ENCODE assay signal across 12 cellular contexts in genomic region chr17:78141437-78142112, GRCh38. TPM values are rescaled to one million over a fixed set of nuclear protein-coding genes. Genes with fewer than 3 reads are reported as not detected.
DNase-seq lines count a peak whose midpoint lies in the region; ATAC-seq, FAIRE-seq and TF ChIP-seq lines count a peak whose summit lies in the region.
"Had no signal": no experiment of that assay in that cellular context is flagged by ENCODE, and none has a peak within 500 bp of the region (broad histone marks: within the 10 kb centered on the region; RNA-seq: fewer than 3 reads in every experiment).

No MANE protein-coding gene starts in this region.

- no peaks in the 10 kb centered on the region for H3K36me3 ChIP-seq in PC-3 (ENCODE audit: low read depth, low read length)
- H3K36me3 ChIP-seq in kidney (ENCODE audit: control insufficient read depth in 1 of 2, insufficient read depth in 2 of 2, low read length in 2 of 2): no peaks in the 10 kb centered on the region
- H3K36me3 ChIP-seq: Peyer's patch had no signal

- H3K4me3 ChIP-seq in A549 (no peak overlapping the region), PC-3 (ENCODE audit: low read length) (peak overlapping the region; percentile 42), kidney (ENCODE audit: low read length in 2 of 2) (no peak overlapping the region)

- 0 out of 2 replicates have a peak overlapping the region, but pooled peaks have one; percentile 14 for H2AFZ ChIP-seq in PC-3 (ENCODE audit: low read length)

- no peaks in the 10 kb centered on the region for H3K79me2 ChIP-seq in PC-3 (ENCODE audit: low read length)

- H3K9me2 ChIP-seq in PC-3 (replicated peaks; ENCODE audit: low read length): no peaks in the 10 kb centered on the region

- intact Hi-C loops in PC-3 (cut with micrococcal nuclease): loop anchor here (2.0 kb wide), 1 partner anchor 27 kb away; the partner anchor contains the start of gene SYNGR2
- intact Hi-C loops in kidney (cut with DNase I): no loop called here

- POLR2A ChIA-PET in A549 (lab: Yijun Ruan, JAX): interaction anchor here (0.7 to 3.0 kb wide), 5 partner anchors 10 to 170 kb away, joined by 4 to 8 read pairs (median 5); partner anchors contain the start of genes SYNGR2 and TMC6
- POLR2A ChIA-PET in PC-3 (lab: Charles Lee; ENCODE audit: unreplicated experiment): interaction anchor here (0.7 kb wide), 1 partner anchor 100 kb away, joined by 12 read pairs; no protein-coding TSS in a partner anchor

- no peaks in the 10 kb centered on the region for H3K27me3 ChIP-seq in PC-3 (ENCODE audit: low read length)
- H3K27me3 ChIP-seq: Peyer's patch had no signal

- FAIRE-seq in A549 (lab: Jason Lieb, UNC): no peak
- no peak for FAIRE-seq in kidney (lab: Jason Lieb, UNC)
- FAIRE-seq in HTR-8/SVneo (lab: Jason Lieb, UNC): no peak

- no peak for DNase-seq in A549 (ENCODE audit: low read depth in 1 of 2, low spot score in 1 of 2)
- peak; percentile 25 for DNase-seq in PC-3
- DNase-seq in kidney: peak; percentile 84
- no peak for DNase-seq in SW480 (ENCODE audit: low spot score)
- DNase-seq in HTR-8/SVneo (ENCODE audit: insufficient read length, low spot score): no peak
- DNase-seq in SKM-1 treated with dmso at 0.1 percent for 144 hours (lab: John Stamatoyannopoulos, UW; ENCODE audit: unreplicated experiment): no peak
- DNase-seq: activated CD8-positive, alpha-beta memory T cell treated with anti-CD3 and anti-CD28 coated beads, Interleukin-2, amount 10 ng/mL, durations not matched to agents 7 days and 5 days; anterior cingulate cortex; NCI-H2171 treated with DMSO at 0.1 percent for 48 hours; psoas muscle had no signal

- TF ChIP-seq EP300 in A549 (IDR thresholded peaks at IDR 0.05): no peak

- TF ChIP-seq RAD21 in A549 (conservative IDR thresholded peaks at IDR 0.05 in 1 of 2, IDR thresholded peaks at IDR 0.05 in 1 of 2): no peak

- no peaks in the 10 kb centered on the region for H4K20me1 ChIP-seq in PC-3 (ENCODE audit: low read length)

- peak overlapping the region; percentile 72 for H3K9ac ChIP-seq in PC-3 (ENCODE audit: low read length)
- H3K9ac ChIP-seq in kidney (ENCODE audit: low read length in 2 of 2): no peak overlapping the region

- WGBS in A549 (ENCODE audit: missing lambda C conversion rate): 80% methylated on average over 20 of the region's 20 CpGs

- H3K27ac ChIP-seq in A549 (peak overlapping the region; percentile 46 to 87; a peak in 5 of 6 replicates), PC-3 (ENCODE audit: low read length) (peak overlapping the region; percentile 95), kidney (ENCODE audit: low read depth in 2 of 2, low read length in 2 of 2) (no peak overlapping the region)

- no peak for TF ChIP-seq POLR2A in A549 (IDR thresholded peaks at IDR 0.05; ENCODE audit: low read length)

- H3F3A ChIP-seq in PC-3 (ENCODE audit: low read length, unreplicated experiment): no peaks in the 10 kb centered on the region

- CTCF ChIA-PET in A549 (lab: Yijun Ruan, JAX): interaction anchor here (0.6 to 24.0 kb wide), 9 partner anchors 10 to 496 kb away, joined by 3 to 295 read pairs (median 4); partner anchors contain the start of genes SYNGR2, TMC6 and TMC8
- CTCF ChIA-PET in PC-3 (lab: Charles Lee): interaction anchor here (0.6 to 1.0 kb wide), 8 partner anchors 10 to 300 kb away, joined by 3 to 21 read pairs (median 5); no protein-coding TSS in a partner anchor

- BruUV-seq in PC-3 (replicated peaks; lab: Mats Ljungman, UMichigan): TSS peak; percentile 63

- TF ChIP-seq CTCF in A549 (IDR thresholded peaks at IDR 0.05) (no peak), PC-3 (conservative IDR thresholded peaks at IDR 0.05; ENCODE audit: low read depth, low read length) (no peak), kidney (IDR thresholded peaks at IDR 0.05; ENCODE audit: borderline replicate concordance, extremely low read depth, insufficient read depth) (no peak)

- peak overlapping the region; percentile 84 for H3K4me2 ChIP-seq in A549
- H3K4me2 ChIP-seq in PC-3 (ENCODE audit: low read length): peak overlapping the region; percentile 79

- ATAC-seq in A549: no peak
- ATAC-seq in PC-3: 0 out of 2 replicates have a peak, but pooled peaks have one; percentile 0
- ATAC-seq: activated CD8-positive, alpha-beta memory T cell treated with anti-CD3 and anti-CD28 coated beads, Interleukin-2, amount 10 ng/mL, durations not matched to agents 7 days and 5 days had no signal

- H3K9me3 ChIP-seq in A549 (no peaks in the 10 kb centered on the region), PC-3 (ENCODE audit: low read length) (no peaks in the 10 kb centered on the region), kidney (ENCODE audit: control insufficient read depth in 1 of 2, low read length in 2 of 2) (no peaks in the 10 kb centered on the region)
- H3K9me3 ChIP-seq: Peyer's patch, psoas muscle had no signal

- H3K4me1 ChIP-seq in A549 (peaks cover 48% of the 10 kb centered on the region), PC-3 (ENCODE audit: insufficient read depth, low read length) (peaks cover 49% of the 10 kb centered on the region), kidney (ENCODE audit: control insufficient read depth in 1 of 2, insufficient read depth in 1 of 2, low read depth in 1 of 2, low read length in 2 of 2) (peaks cover 25 to 30% of the 10 kb centered on the region in 2 donors)

TF ChIP-seq in A549, 52 proteins besides CTCF, POLR2A, EP300 and RAD21:
- TF ChIP-seq CHD2 (IDR thresholded peaks at IDR 0.05; ENCODE audit: low read length, partially characterized antibody) (no peak), MAFK (IDR thresholded peaks at IDR 0.05; ENCODE audit: partially characterized antibody) (no peak)

RNA-seq across cellular contexts. Expression of gene C17orf99, which starts 4.6 kb away (rescaled TPM):
- polyA plus RNA-seq in A549 (2011; rRNA removed) (not detected in 2 replicates), A549 (2017; fragmentation: RNase III; extraction: RNeasy Plus Mini Kit Qiagen cat#74134 plus additional on column Dnase treatment) (not detected in 3 replicates), kidney (ENCODE audit: insufficient read depth, low read depth, low replicate concordance) (not detected)
- not detected in 2 replicates for polyA plus RNA-seq in A549 (2012; cell fraction: cytosol; rRNA removed)
- not detected in 2 replicates for polyA plus RNA-seq in A549 (2012; cell fraction: nucleus; rRNA removed)
- not detected in 2 replicates for polyA minus RNA-seq in A549 (2011; rRNA and poly(A)+ RNA removed)
- total RNA-seq in PC-3 (2014; rRNA removed) (3.2 TPM in 1 of 2 replicates, not detected in the other), kidney (not detected)
- total RNA-seq: activated CD8-positive, alpha-beta memory T cell treated with anti-CD3 and anti-CD28 coated beads, Interleukin-2, amount 10 ng/mL, durations not matched to agents 7 days and 5 days; psoas muscle; temporal lobe had no signal
- polyA plus RNA-seq: psoas muscle had no signal

RNA-seq across cellular contexts. Expression of gene TMC8, which starts 11.0 kb away (rescaled TPM):
- polyA plus RNA-seq in A549 (2011; rRNA removed) (0.14 and 0.19 TPM in 2 replicates), A549 (2017; fragmentation: RNase III; extraction: RNeasy Plus Mini Kit Qiagen cat#74134 plus additional on column Dnase treatment) (0.16 to 0.32 TPM (median 0.26 TPM) in 3 replicates), kidney (ENCODE audit: insufficient read depth, low read depth, low replicate concordance) (1.0 TPM)
- 0.17 and 0.30 TPM in 2 replicates for polyA plus RNA-seq in A549 (2012; cell fraction: cytosol; rRNA removed)
- polyA plus RNA-seq in A549 (2012; cell fraction: nucleus; rRNA removed): 0.81 and 2.0 TPM in 2 replicates
- polyA minus RNA-seq in A549 (2011; rRNA and poly(A)+ RNA removed): 0.08 and 0.19 TPM in 2 replicates
- total RNA-seq in PC-3 (2014; rRNA removed) (4.6 and 5.3 TPM in 2 replicates), kidney (35.9 TPM)

RNA-seq across cellular contexts. Expression of gene TMC6, which starts 13.0 kb away (rescaled TPM):
- polyA plus RNA-seq in A549 (2011; rRNA removed): 4.7 and 5.1 TPM in 2 replicates
- polyA plus RNA-seq in A549 (2012; cell fraction: cytosol; rRNA removed): 7.8 and 10.9 TPM in 2 replicates
- 33.4 and 51.3 TPM in 2 replicates for polyA plus RNA-seq in A549 (2012; cell fraction: nucleus; rRNA removed)
- polyA plus RNA-seq in A549 (2017; fragmentation: RNase III; extraction: RNeasy Plus Mini Kit Qiagen cat#74134 plus additional on column Dnase treatment): 9.1 to 10.2 TPM (median 9.4 TPM) in 3 replicates
- 4.2 and 7.1 TPM in 2 replicates for polyA minus RNA-seq in A549 (2011; rRNA and poly(A)+ RNA removed)
- 97.3 and 138 TPM in 2 replicates for total RNA-seq in PC-3 (2014; rRNA removed)
- total RNA-seq in kidney: 115 TPM
- 15.0 TPM for polyA plus RNA-seq in kidney (ENCODE audit: insufficient read depth, low read depth, low replicate concordance)

RNA-seq across cellular contexts. Expression of gene SYNGR2, which starts 26.8 kb away (rescaled TPM):
- 113 and 133 TPM in 2 replicates for polyA plus RNA-seq in A549 (2011; rRNA removed)
- polyA plus RNA-seq in A549 (2012; cell fraction: cytosol; rRNA removed): 274 and 334 TPM in 2 replicates
- 224 and 303 TPM in 2 replicates for polyA plus RNA-seq in A549 (2012; cell fraction: nucleus; rRNA removed)
- 102 to 108 TPM (median 106 TPM) in 3 replicates for polyA plus RNA-seq in A549 (2017; fragmentation: RNase III; extraction: RNeasy Plus Mini Kit Qiagen cat#74134 plus additional on column Dnase treatment)
- polyA minus RNA-seq in A549 (2011; rRNA and poly(A)+ RNA removed): 176 and 189 TPM in 2 replicates
- 213 and 220 TPM in 2 replicates for total RNA-seq in PC-3 (2014; rRNA removed)
- 165 TPM for total RNA-seq in kidney
- 149 TPM for polyA plus RNA-seq in kidney (ENCODE audit: insufficient read depth, low read depth, low replicate concordance)

RNA-seq across cellular contexts. Expression of gene TK1, which starts 45.3 kb away (rescaled TPM):
- polyA plus RNA-seq in A549 (2011; rRNA removed) (86.1 and 90.9 TPM in 2 replicates), A549 (2017; fragmentation: RNase III; extraction: RNeasy Plus Mini Kit Qiagen cat#74134 plus additional on column Dnase treatment) (342 to 380 TPM (median 355 TPM) in 3 replicates), kidney (ENCODE audit: insufficient read depth, low read depth, low replicate concordance) (9.3 TPM)
- polyA plus RNA-seq in A549 (2012; cell fraction: cytosol; rRNA removed): 504 and 555 TPM in 2 replicates
- 355 and 514 TPM in 2 replicates for polyA plus RNA-seq in A549 (2012; cell fraction: nucleus; rRNA removed)
- 103 and 148 TPM in 2 replicates for polyA minus RNA-seq in A549 (2011; rRNA and poly(A)+ RNA removed)
- total RNA-seq in PC-3 (2014; rRNA removed) (340 and 430 TPM in 2 replicates), kidney (12.7 TPM)

Comparison
In these comparisons a context has a peak if more than half of its experiments do, and no peak if none do; other contexts are left out.
1. DNase-seq: peak in PC-3 (single experiment) and kidney (single experiment); none in A549 (0 of 2), SW480 (single experiment), HTR-8/SVneo (single experiment) and SKM-1 treated with dmso at 0.1 percent for 144 hours (single experiment).
2. H3K27ac ChIP-seq: peak in A549 (2 of 2) and PC-3 (single experiment); none in kidney (0 of 2).